9 cellular contexts compared by ENCODE assay signal in the genomic region with DNA sequence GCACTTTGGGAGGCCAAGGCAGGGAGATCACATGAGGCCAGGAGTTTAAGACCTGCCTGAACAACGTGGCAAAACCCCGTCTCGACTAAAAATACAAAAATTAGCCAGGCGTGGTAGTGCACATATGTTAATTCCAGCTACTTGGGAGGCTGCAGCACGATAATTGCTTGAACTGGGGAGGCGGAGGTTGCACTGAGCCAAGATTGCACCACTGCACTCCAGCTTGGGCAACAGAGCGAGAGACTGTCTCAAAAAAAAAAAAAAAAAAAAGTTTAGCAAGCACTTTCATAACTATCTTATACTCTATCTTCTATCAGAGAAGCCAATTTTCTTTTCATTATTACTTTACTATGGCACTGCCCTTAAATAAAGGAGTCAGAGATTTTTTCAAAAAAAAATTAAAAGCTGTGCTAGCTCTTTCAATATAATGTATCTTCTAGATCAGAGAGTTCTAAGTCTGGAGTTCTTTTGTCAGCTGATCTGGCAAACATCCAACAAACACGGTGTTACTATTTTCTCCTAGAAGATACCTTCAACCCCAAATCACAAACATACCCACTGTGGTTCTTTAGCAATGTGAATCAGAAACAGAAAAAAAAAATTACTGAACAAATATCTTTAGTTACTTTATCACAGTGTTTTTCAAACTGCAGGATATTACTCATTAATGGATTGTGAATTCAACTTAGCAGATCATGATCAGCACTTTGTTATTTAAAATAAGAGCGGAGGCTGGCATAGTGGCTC. TPM values are rescaled to one million over a fixed set of nuclear protein-coding genes. Genes with fewer than 3 reads are reported as not detected.
A peak's percentile ranks its signal among the peaks of the same experiment; 100 is the strongest.
DNase-seq lines count a peak whose midpoint lies in the region; ATAC-seq and TF ChIP-seq lines count a peak whose summit lies in the region.
"Had no signal": no experiment of that assay in that cellular context is flagged by ENCODE, and none has a peak within 500 bp of the region (broad histone marks: within the 10 kb centered on the region; RNA-seq: fewer than 3 reads in every experiment).

No MANE protein-coding gene starts in this region.

- peaks cover 2% of the 10 kb centered on the region for H3K36me3 Mint-ChIP-seq in IgD-negative memory B cell

- H3K4me1 ChIP-seq in mammary epithelial cell (ENCODE audit: insufficient read depth, low read length), result peaks cover 16% of the 10 kb centered on the region
- H3K4me1 ChIP-seq in right lobe of liver, result peaks cover 0 to 39% (median 12%) of the 10 kb centered on the region in 4 donors
- H3K4me1 ChIP-seq in BE2C, result peaks cover 9% of the 10 kb centered on the region

- peak overlapping the region in 3 of 4 donors; percentile 7 to 97 (median 12) for H3K4me3 Mint-ChIP-seq in IgD-negative memory B cell

- no peak for TF ChIP-seq POLR2A in right lobe of liver (IDR thresholded peaks at IDR 0.05)

- H3K27ac ChIP-seq in mammary epithelial cell (ENCODE audit: insufficient read depth, low read depth, low read length), result peak overlapping the region; percentile 14
- peak overlapping the region in 2 of 3 donors; percentile 98 to 99 for H3K27ac ChIP-seq in right lobe of liver

- WGBS in mammary epithelial cell (ENCODE audit: low coverage, missing lambda C conversion rate), result 67% methylated on average over 6 of the region's 9 CpGs
- 25% methylated on average over 9 of the region's 9 CpGs for WGBS in right lobe of liver (ENCODE audit: insufficient coverage, low coverage, low lambda C conversion rate, missing lambda C conversion rate)

- in situ Hi-C loops in ACHN (cut with HindIII; ENCODE audit: low pct_ligation_motif_present, low pct_unique_long_range_greater_than_20kb, low sequenced_read_pairs), result no loop called here
- in situ Hi-C loops in mammary epithelial cell (cut with MboI; ENCODE audit: low sequenced_read_pairs in 2 of 2), result no loop called here

- H3K9me3 ChIP-seq in mammary epithelial cell (replicated peaks; ENCODE audit: insufficient read depth, low read length), result no peaks in the 10 kb centered on the region
- H3K9me3 ChIP-seq in right lobe of liver, result no peaks in the 10 kb centered on the region
- H3K9me3 ChIP-seq in BE2C, result no peaks in the 10 kb centered on the region

- peak; percentile 4 for DNase-seq in ACHN
- DNase-seq in mammary epithelial cell, result no peak
- peak; percentile 40 to 67 (median 61) for DNase-seq in right lobe of liver
- DNase-seq in BE2C, result no peak
- DNase-seq: NCI-H1436 treated with DMSO at 0.1 percent for 48 hours had no signal

- H3K9ac ChIP-seq in mammary epithelial cell (ENCODE audit: insufficient read depth, low read length), result no peak overlapping the region

- peaks cover 6 to 40% (median 26%) of the 10 kb centered on the region in 3 donors for H3K4me1 Mint-ChIP-seq in IgD-negative memory B cell

- H3K79me2 ChIP-seq in mammary epithelial cell (ENCODE audit: insufficient read depth, low read length), result peaks cover 66% of the 10 kb centered on the region

- CTCF ChIA-PET in mammary epithelial cell (lab: Charles Lee; ENCODE audit: low non-redundant PET), result no interaction called here

- no peaks in the 10 kb centered on the region for H3K27me3 Mint-ChIP-seq in IgD-negative memory B cell

- no peak for TF ChIP-seq CTCF in mammary epithelial cell (conservative IDR thresholded peaks at IDR 0.05 in 1 of 2, IDR thresholded peaks at IDR 0.05 in 1 of 2; ENCODE audit: extremely low read depth in 1 of 2, insufficient read depth in 1 of 2, low read depth in 1 of 2, low read length in 2 of 2)
- TF ChIP-seq CTCF in right lobe of liver (IDR thresholded peaks at IDR 0.05), result no peak
- TF ChIP-seq CTCF in BE2C (IDR thresholded peaks at IDR 0.05; ENCODE audit: low read depth, low read length), result no peak

- no peaks in the 10 kb centered on the region for H4K20me1 ChIP-seq in mammary epithelial cell (ENCODE audit: insufficient read depth, low read length)

- H3K9me3 Mint-ChIP-seq in IgD-negative memory B cell, result no peaks in the 10 kb centered on the region

- H3K27me3 ChIP-seq in mammary epithelial cell (ENCODE audit: insufficient read depth, low read length) (no peaks in the 10 kb centered on the region), right lobe of liver (no peaks in the 10 kb centered on the region), BE2C (no peaks in the 10 kb centered on the region)

- H3K27ac Mint-ChIP-seq in IgD-negative memory B cell, result peak overlapping the region in 2 of 3 donors; percentile 73 to 80

- BruUV-seq in mammary epithelial cell (replicated peaks; lab: Mats Ljungman, UMichigan), result no TSS peak

- H3K36me3 ChIP-seq in mammary epithelial cell (ENCODE audit: insufficient read depth, low read length), result peaks cover 15% of the 10 kb centered on the region
- peaks cover 0 to 25% (median 7%) of the 10 kb centered on the region in 4 donors for H3K36me3 ChIP-seq in right lobe of liver
- peaks cover 39% of the 10 kb centered on the region for H3K36me3 ChIP-seq in BE2C

- H3K4me3 ChIP-seq in mammary epithelial cell (replicated peaks in 1 of 3; ENCODE audit: insufficient read depth in 1 of 3, low read depth in 2 of 3, low read length in 3 of 3) (no peak overlapping the region), right lobe of liver (peak overlapping the region; percentile 6 to 20 (median 19)), BE2C (ENCODE audit: low read depth, low read length) (no peak overlapping the region)

- intact Hi-C loops in mammary epithelial cell (cut with micrococcal nuclease), result no loop called here
- intact Hi-C loops in right lobe of liver (cut with DNase I), result no loop called here

- peak overlapping the region; percentile 97 for H3K4me2 ChIP-seq in mammary epithelial cell (ENCODE audit: insufficient read depth, low read depth, low read length)

- dilution Hi-C loops in mammary epithelial cell (cut with HindIII; ENCODE audit: low sequenced_read_pairs), result no loop called here

- peak; percentile 9 to 53 (median 36) for ATAC-seq in right lobe of liver
- ATAC-seq in HG02970 (IDR thresholded peaks at IDR 0.05; ENCODE audit: low FRiP score, unreplicated experiment), result no peak
- ATAC-seq in HG03095 (IDR thresholded peaks at IDR 0.05; ENCODE audit: unreplicated experiment), result no peak
- ATAC-seq in HG03025 (IDR thresholded peaks at IDR 0.05; ENCODE audit: low FRiP score, unreplicated experiment), result no peak

- no peak overlapping the region for H2AFZ ChIP-seq in mammary epithelial cell (ENCODE audit: low read depth, low read length)

RNA-seq across cellular contexts. Expression of a gene that starts 3.0 kb away (rescaled TPM):
- polyA plus RNA-seq in IgD-negative memory B cell, result 105 TPM
- 10 to 100 TPM; 41.7 to 45.3 TPM for total RNA-seq in mammary epithelial cell
- 14.2 TPM for polyA plus RNA-seq in mammary epithelial cell
- polyA minus RNA-seq in mammary epithelial cell, result 8.1 TPM
- total RNA-seq in right lobe of liver, result 10 to 100 TPM; 19.4 to 35.8 (median 24.8) TPM
- polyA plus RNA-seq in BE2C (2012; ENCODE audit: insufficient read depth, insufficient read length, low read depth), result 23.3 TPM

RNA-seq across cellular contexts. Expression of a gene that starts 15.5 kb away (rescaled TPM):
- polyA plus RNA-seq in IgD-negative memory B cell, result 11.1 TPM
- total RNA-seq in mammary epithelial cell, result 10 to 100 TPM; 24.8 to 30.0 TPM
- polyA plus RNA-seq in mammary epithelial cell, result 19.6 TPM
- 12.6 TPM for polyA minus RNA-seq in mammary epithelial cell
- total RNA-seq in right lobe of liver, result 10 to 100 TPM in 4 of 6 experiments, 1 to 10 TPM in 2; 9.1 to 15.3 (median 11.8) TPM
- polyA plus RNA-seq in BE2C (2012; ENCODE audit: insufficient read depth, insufficient read length, low read depth), result 37.9 TPM

Comparison
In these comparisons a context has a peak if more than half of its experiments do, and no peak if none do; other contexts are left out.
1. DNase-seq: peak in ACHN (single experiment) and right lobe of liver (3 of 3); none in mammary epithelial cell (single experiment) and BE2C (single experiment).
2. H3K4me3 ChIP-seq: peak in right lobe of liver (3 of 3); none in mammary epithelial cell (0 of 3) and BE2C (single experiment).
3. ATAC-seq: peak in right lobe of liver (4 of 4); none in HG02970 (single experiment), HG03095 (single experiment) and HG03025 (single experiment).